Comparison of ENCODE assay signal across 1 cellular context in genomic region chr4:17576932-17577659, GRCh38.
TF ChIP-seq lines count a peak whose summit lies in the region.

TSS of gene LAP3 (plus strand) at chr4:17577198. CDS start at chr4:17577466, 268 bp downstream.

TF ChIP-seq in HepG2, 621 proteins besides CTCF, POLR2A, EP300 and RAD21 (continued from another document and continues in another):
- TF ChIP-seq ETS1 (CRISPR knock-in tag; IDR thresholded peaks at IDR 0.05): no peak
- no peak for TF ChIP-seq CC2D1A (CRISPR knock-in tag; IDR thresholded peaks at IDR 0.05)
- no peak for TF ChIP-seq TBP (CRISPR knock-in tag; IDR thresholded peaks at IDR 0.05)
- TF ChIP-seq ZNF562 (CRISPR knock-in tag; IDR thresholded peaks at IDR 0.05; ENCODE audit: borderline replicate concordance): 0 out of 2 replicates have a peak, but pooled peaks have one; percentile 22
- TF ChIP-seq DNMT3B (CRISPR knock-in tag; conservative IDR thresholded peaks at IDR 0.05): no peak; the same call in 1 of the 2 replicates
- no peak for TF ChIP-seq ZNF180 (CRISPR knock-in tag; IDR thresholded peaks at IDR 0.05; ENCODE audit: borderline replicate concordance, low read depth)
- peak; percentile 49; the same call in 1 of the 2 replicates for TF ChIP-seq ZNF777 (CRISPR knock-in tag; IDR thresholded peaks at IDR 0.05)
- no peak for TF ChIP-seq SRSF1 (optimal IDR thresholded peaks at IDR 0.05; ENCODE audit: low read depth, low read length)
- TF ChIP-seq MTF1 (CRISPR knock-in tag; IDR thresholded peaks at IDR 0.05): no peak
- TF ChIP-seq SUZ12 (IDR thresholded peaks at IDR 0.05; ENCODE audit: low read depth, low read length): no peak
- peak; percentile 82 for TF ChIP-seq ZNF274 (CRISPR knock-in tag; IDR thresholded peaks at IDR 0.05)
- TF ChIP-seq ZFP37 (CRISPR knock-in tag; IDR thresholded peaks at IDR 0.05; ENCODE audit: borderline replicate concordance): no peak
- TF ChIP-seq ZNF609 (CRISPR knock-in tag; IDR thresholded peaks at IDR 0.05; ENCODE audit: borderline replicate concordance): no peak
- TF ChIP-seq SIN3A (IDR thresholded peaks at IDR 0.05; ENCODE audit: borderline replicate concordance, low read depth, low read length): peak; percentile 96
- no peak for TF ChIP-seq NBN (conservative IDR thresholded peaks at IDR 0.05)
- TF ChIP-seq DMTF1 (CRISPR knock-in tag; IDR thresholded peaks at IDR 0.05): no peak
- TF ChIP-seq GFI1 (CRISPR knock-in tag; IDR thresholded peaks at IDR 0.05; ENCODE audit: borderline replicate concordance): peak; percentile 36; the same call in 1 of the 2 replicates
- no peak; the same call in 1 of the 2 replicates for TF ChIP-seq ZNF276 (CRISPR knock-in tag; IDR thresholded peaks at IDR 0.05; ENCODE audit: low read depth)
- TF ChIP-seq IRF1 (CRISPR knock-in tag; IDR thresholded peaks at IDR 0.05; ENCODE audit: low read depth): no peak
- peak; percentile 26; the same call in 1 of the 2 replicates for TF ChIP-seq ATF3 (CRISPR knock-in tag; IDR thresholded peaks at IDR 0.05)
- peak; percentile 84 for TF ChIP-seq ZFP91 (CRISPR knock-in tag; IDR thresholded peaks at IDR 0.05; ENCODE audit: borderline replicate concordance)
- peak; percentile 75; the same call in 1 of the 2 replicates for TF ChIP-seq ATF6 (CRISPR knock-in tag; conservative IDR thresholded peaks at IDR 0.05)
- no peak for TF ChIP-seq TFAP4 (IDR thresholded peaks at IDR 0.05; ENCODE audit: borderline replicate concordance, low read depth)
- TF ChIP-seq SP4 (CRISPR knock-in tag; IDR thresholded peaks at IDR 0.05): peak; percentile 94
- TF ChIP-seq SP5 (CRISPR knock-in tag; IDR thresholded peaks at IDR 0.05; ENCODE audit: borderline replicate concordance, low read depth): peak; percentile 64
- TF ChIP-seq IKZF5 (CRISPR knock-in tag; IDR thresholded peaks at IDR 0.05): peak; percentile 69; the same call in 1 of the 2 replicates
- TF ChIP-seq PHF20 (CRISPR knock-in tag; IDR thresholded peaks at IDR 0.05): peak; percentile 44
- peak; percentile 71 for TF ChIP-seq TFE3 (CRISPR knock-in tag; IDR thresholded peaks at IDR 0.05)
- TF ChIP-seq ZNF44 (CRISPR knock-in tag; IDR thresholded peaks at IDR 0.05): no peak
- no peak for TF ChIP-seq CAMTA2 (CRISPR knock-in tag; IDR thresholded peaks at IDR 0.05; ENCODE audit: borderline replicate concordance)
- TF ChIP-seq FOXC1 (CRISPR knock-in tag; IDR thresholded peaks at IDR 0.05; ENCODE audit: borderline replicate concordance): peak; percentile 23; the same call in 1 of the 2 replicates
